Comparison of ENCODE assay signal across 8 cellular contexts in genomic region chr2:54708584-54709340, GRCh38. TPM values are rescaled to one million over a fixed set of nuclear protein-coding genes. Genes with fewer than 3 reads are reported as not detected.
DNase-seq lines count a peak whose midpoint lies in the region; ATAC-seq and TF ChIP-seq lines count a peak whose summit lies in the region.

No MANE protein-coding gene starts in this region.

- TF ChIP-seq CTCF in Calu3 (IDR thresholded peaks at IDR 0.05; ENCODE audit: unreplicated experiment) = no peak
- no peak for TF ChIP-seq CTCF in MM.1S (IDR thresholded peaks at IDR 0.05; ENCODE audit: low read length)

- CTCF ChIA-PET in Calu3 (lab: Charles Lee) = interaction anchor here (0.9 to 1.8 kb wide), 5 partner anchors 17 to 502 kb away, joined by 3 to 7 read pairs (median 4); no protein-coding TSS in a partner anchor

- peak overlapping the region; percentile 63 for H2AFZ ChIP-seq in MM.1S (ENCODE audit: low read length)

- H3K36me3 ChIP-seq in MM.1S (replicated peaks; ENCODE audit: insufficient read depth, low read length) = no peaks in the 10 kb centered on the region
- no peaks in the 10 kb centered on the region for H3K36me3 ChIP-seq in urinary bladder (ENCODE audit: insufficient read depth)

- no peak overlapping the region for H3K27ac ChIP-seq in MM.1S (ENCODE audit: low read length)
- no peak overlapping the region for H3K27ac ChIP-seq in urinary bladder (ENCODE audit: low read depth)

- no peaks in the 10 kb centered on the region for H3K9me3 ChIP-seq in MM.1S (replicated peaks; ENCODE audit: insufficient read depth, low read length)

- no peaks in the 10 kb centered on the region for H3K27me3 ChIP-seq in MM.1S (replicated peaks; ENCODE audit: insufficient read depth, low read length)

- H3K36me3 Mint-ChIP-seq in Calu3 (ENCODE audit: insufficient read depth, unreplicated experiment) = peaks cover 14% of the 10 kb centered on the region
- H3K36me3 Mint-ChIP-seq in memory B cell = no peaks in the 10 kb centered on the region

- H3K4me3 ChIP-seq in MM.1S (ENCODE audit: low read length) = peak overlapping the region; percentile 45
- peak overlapping the region; percentile 20 for H3K4me3 ChIP-seq in urinary bladder (ENCODE audit: low read depth, low read length)

- DNase-seq in Calu3 (peak; percentile 54), MM.1S (no peak), cerebellum (ENCODE audit: low spot score) (peak; percentile 20), memory B cell (ENCODE audit: low spot score in 2 of 2) (peak; percentile 17 to 38)

- no peaks in the 10 kb centered on the region for H3K79me2 ChIP-seq in MM.1S (ENCODE audit: low read length)

- intact Hi-C loops in Calu3 (cut with micrococcal nuclease; ENCODE audit: unreplicated experiment) = no loop called here

- peak overlapping the region; percentile 63; the same call in 1 of the 2 replicates for H3K4me2 ChIP-seq in MM.1S (ENCODE audit: low read depth, low read length)

- H3K4me1 ChIP-seq in MM.1S (ENCODE audit: low read length) (no peaks in the 10 kb centered on the region), urinary bladder (ENCODE audit: insufficient read depth) (no peaks in the 10 kb centered on the region)

- H3K4me3 Mint-ChIP-seq in Calu3 (ENCODE audit: low read depth, unreplicated experiment) = peak overlapping the region; percentile 80
- peak overlapping the region; percentile 87 for H3K4me3 Mint-ChIP-seq in memory B cell

- H3K27me3 Mint-ChIP-seq in Calu3 (ENCODE audit: unreplicated experiment) (peaks cover 12% of the 10 kb centered on the region), memory B cell (peaks cover 2% of the 10 kb centered on the region)

- H3K4me1 Mint-ChIP-seq in Calu3 (ENCODE audit: low read depth, unreplicated experiment) (no peaks in the 10 kb centered on the region), memory B cell (peaks cover 4% of the 10 kb centered on the region)

- no peaks in the 10 kb centered on the region for H3K9me2 ChIP-seq in MM.1S (replicated peaks; ENCODE audit: insufficient read depth, low read length)

- H3K27ac Mint-ChIP-seq in Calu3 (ENCODE audit: unreplicated experiment) = no peak overlapping the region
- no peak overlapping the region for H3K27ac Mint-ChIP-seq in memory B cell

- peak overlapping the region; percentile 10; the same call in 1 of the 2 replicates for H3K9ac ChIP-seq in MM.1S (ENCODE audit: low read length)

- 22% methylated on average over 35 of the region's 35 CpGs for WGBS in urinary bladder

- no TSS peak for BruUV-seq in Calu3 (replicated peaks; lab: Mats Ljungman, UMichigan)

- no peaks in the 10 kb centered on the region for H3F3A ChIP-seq in MM.1S (ENCODE audit: insufficient read depth, low read length)

- H3K9me3 Mint-ChIP-seq in Calu3 (ENCODE audit: low read depth, unreplicated experiment) (no peaks in the 10 kb centered on the region), memory B cell (no peaks in the 10 kb centered on the region)

- ATAC-seq in memory B cell (ENCODE audit: low read depth) (peak; percentile 69), GM21528 (IDR thresholded peaks at IDR 0.05; ENCODE audit: low FRiP score, unreplicated experiment) (no peak), GM21576 (IDR thresholded peaks at IDR 0.05; ENCODE audit: unreplicated experiment) (no peak), HG03097 (IDR thresholded peaks at IDR 0.05; ENCODE audit: low FRiP score, unreplicated experiment) (no peak)

- H4K20me1 ChIP-seq in MM.1S (ENCODE audit: insufficient read depth, low read length) = no peaks in the 10 kb centered on the region

RNA-seq across cellular contexts. Expression of gene EML6, which starts 14.7 kb away (rescaled TPM):
- total RNA-seq in Calu3 (2022) (0.45 and 1.1 TPM in 2 replicates), cerebellum (23.0 TPM), urinary bladder (3.9 TPM)
- 1.4 TPM for polyA plus RNA-seq in urinary bladder
